In genomic region chr2:105344704-105345345, GRCh38 we compare ENCODE assay signal across 2 cellular contexts.
A peak's percentile ranks its signal among the peaks of the same experiment; 100 is the strongest.
TF ChIP-seq lines count a peak whose summit lies in the region.

No MANE protein-coding gene starts in this region.

TF ChIP-seq in Ishikawa, 13 proteins besides CTCF, POLR2A, EP300 and RAD21:
- TF ChIP-seq YY1 (IDR thresholded peaks at IDR 0.05; ENCODE audit: low read depth) (no peak), ZBTB7A (IDR thresholded peaks at IDR 0.05; ENCODE audit: low read depth) (no peak), MAX (IDR thresholded peaks at IDR 0.05) (no peak), EGR1 (IDR thresholded peaks at IDR 0.05) (no peak), REST (IDR thresholded peaks at IDR 0.05; ENCODE audit: low read depth) (no peak), CREB1 (IDR thresholded peaks at IDR 0.05; ENCODE audit: low read depth) (no peak), TAF1 (IDR thresholded peaks at IDR 0.05; ENCODE audit: low read depth) (no peak), TEAD4 (IDR thresholded peaks at IDR 0.05) (no peak), NFIC (IDR thresholded peaks at IDR 0.05) (no peak), TCF12 (IDR thresholded peaks at IDR 0.05; ENCODE audit: low read depth) (no peak), USF1 (IDR thresholded peaks at IDR 0.05) (no peak), CEBPB (IDR thresholded peaks at IDR 0.05) (no peak), FOXM1 (IDR thresholded peaks at IDR 0.05; ENCODE audit: borderline replicate concordance, low read depth) (no peak)

TF ChIP-seq in HepG2, 621 proteins besides CTCF, POLR2A, EP300 and RAD21:
- TF ChIP-seq ZFP37 (CRISPR knock-in tag; IDR thresholded peaks at IDR 0.05; ENCODE audit: borderline replicate concordance) (no peak), MLLT10 (CRISPR knock-in tag; IDR thresholded peaks at IDR 0.05) (no peak), SALL1 (CRISPR knock-in tag; IDR thresholded peaks at IDR 0.05) (no peak), STAG1 (CRISPR knock-in tag; IDR thresholded peaks at IDR 0.05) (peak; percentile 53), HCFC1 (IDR thresholded peaks at IDR 0.05; ENCODE audit: low read depth, low read length) (no peak), SMC3 (IDR thresholded peaks at IDR 0.05; ENCODE audit: low read length) (peak; percentile 47; the same call in 1 of the 2 replicates), FOXK1 (CRISPR knock-in tag; IDR thresholded peaks at IDR 0.05; ENCODE audit: borderline replicate concordance, low read depth) (no peak)
